ENCODE assay signal across 7 cellular contexts in the genomic region with DNA sequence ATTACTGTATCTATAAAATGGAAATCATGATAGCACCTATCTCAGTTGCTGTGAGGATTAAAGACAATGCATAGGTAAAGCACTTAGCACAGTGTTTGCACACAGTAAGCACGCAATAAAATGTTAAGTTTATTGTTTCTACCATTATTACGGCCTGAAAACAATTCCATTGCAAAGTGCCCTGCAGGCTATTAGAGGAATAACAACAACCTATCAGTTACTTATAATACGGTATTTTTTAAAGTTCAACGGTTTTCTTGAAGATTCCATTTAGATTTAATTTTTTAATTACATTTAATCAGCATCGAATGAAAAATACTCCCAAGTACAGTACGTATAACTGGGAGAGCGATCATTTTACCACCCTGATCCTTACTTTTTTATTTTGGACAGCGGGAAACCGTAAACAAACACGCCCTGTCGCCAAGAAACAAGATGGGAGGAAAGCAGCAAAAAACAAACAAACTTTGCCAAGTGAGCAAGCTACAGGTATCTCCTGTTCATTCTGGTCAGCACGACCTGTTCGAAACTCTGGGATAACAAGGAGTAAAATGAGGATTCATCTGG. TPM values are rescaled to one million over a fixed set of nuclear protein-coding genes. Genes with fewer than 3 reads are reported as not detected.
DNase-seq lines count a peak whose midpoint lies in the region; ATAC-seq and TF ChIP-seq lines count a peak whose summit lies in the region.

No MANE protein-coding gene starts in this region.

- intact Hi-C loops in left lung (cut with DNase I) = no loop called here
- intact Hi-C loops in transverse colon (cut with DNase I; ENCODE audit: low total_unique reads) = no loop called here

- peak overlapping the region; percentile 68 to 76 for H3K4me3 ChIP-seq in left lung
- H3K4me3 ChIP-seq in transverse colon = peak overlapping the region; percentile 72 to 84 (median 83)

- in situ Hi-C loops in transverse colon (cut with MboI; ENCODE audit: low pct_ligation_motif_present in 1 of 4, low pct_unique_long_range_greater_than_20kb in 1 of 4, low sequenced_read_pairs in 3 of 4) = no loop called here

- no peak for TF ChIP-seq EP300 in transverse colon (IDR thresholded peaks at IDR 0.05; ENCODE audit: low read depth)

- H3K27me3 ChIP-seq in left lung = no peaks in the 10 kb centered on the region
- no peaks in the 10 kb centered on the region for H3K27me3 ChIP-seq in transverse colon

- TF ChIP-seq CTCF in left lung (IDR thresholded peaks at IDR 0.05) (peak; percentile 22 to 28), transverse colon (IDR thresholded peaks at IDR 0.05) (peak; percentile 34 to 63 (median 48))

- H3K9me3 ChIP-seq in left lung (no peaks in the 10 kb centered on the region), transverse colon (no peaks in the 10 kb centered on the region)

- H3K36me3 ChIP-seq in left lung (no peaks in the 10 kb centered on the region), transverse colon (no peaks in the 10 kb centered on the region)

- H3K4me1 ChIP-seq in left lung (peaks cover 0 to 61% of the 10 kb centered on the region in 2 donors), transverse colon (peaks cover 0 to 12% (median 3%) of the 10 kb centered on the region in 4 donors)

- peak; percentile 28 for ATAC-seq in GM19455 (IDR thresholded peaks at IDR 0.05; ENCODE audit: unreplicated experiment)
- ATAC-seq in HG03469 (IDR thresholded peaks at IDR 0.05; ENCODE audit: unreplicated experiment) = peak; percentile 1
- peak; percentile 1 for ATAC-seq in left lung

- 1 to 9% methylated on average over 11 to 13 of the region's 13 CpGs for WGBS in transverse colon (ENCODE audit: low coverage in 1 of 2), 2 donors

- no peak for TF ChIP-seq POLR2A in transverse colon (IDR thresholded peaks at IDR 0.05)

- DNase-seq in GM03348 (ENCODE audit: low spot score) = peak; percentile 35
- no peak for DNase-seq in left lung
- DNase-seq in transverse colon = no peak
- DNase-seq in HK-2 (ENCODE audit: unreplicated experiment) = no peak

- peak overlapping the region; percentile 90 for H3K27ac ChIP-seq in angular gyrus (ENCODE audit: low read depth, low read length)
- peak overlapping the region; percentile 98 to 99 for H3K27ac ChIP-seq in left lung
- peak overlapping the region; percentile 92 to 97 (median 96) for H3K27ac ChIP-seq in transverse colon

RNA-seq across cellular contexts. Expression of a gene that starts 0.9 kb away (rescaled TPM):
- total RNA-seq in left lung (10 to 100 TPM; 10.3 to 29.4 TPM), transverse colon (10 to 100 TPM; 11.7 to 90.5 (median 31.7) TPM)
